Comparison of ENCODE assay signal across 2 cellular contexts in genomic region chr2:20496477-20496876, GRCh38.
A peak's percentile ranks its signal among the peaks of the same experiment; 100 is the strongest.
TF ChIP-seq lines count a peak whose summit lies in the region.

No MANE protein-coding gene starts in this region.

TF ChIP-seq in HepG2, 621 proteins besides CTCF, POLR2A, EP300 and RAD21 (continues in another document):
- peak; percentile 12; the same call in 1 of the 2 replicates for TF ChIP-seq HIC2 (CRISPR knock-in tag; IDR thresholded peaks at IDR 0.05; ENCODE audit: low read depth)
- TF ChIP-seq ZBTB38 (CRISPR knock-in tag; IDR thresholded peaks at IDR 0.05) = peak; percentile 41; the same call in 1 of the 2 replicates
- TF ChIP-seq ZNF605 (CRISPR knock-in tag; IDR thresholded peaks at IDR 0.05) = 0 out of 2 replicates have a peak, but pooled peaks have one; percentile 1
- TF ChIP-seq PITX1 (CRISPR knock-in tag; IDR thresholded peaks at IDR 0.05) = no peak
- TF ChIP-seq TBX3 (IDR thresholded peaks at IDR 0.05; ENCODE audit: borderline replicate concordance) = no peak
- TF ChIP-seq CSRNP1 (CRISPR knock-in tag; IDR thresholded peaks at IDR 0.05) = no peak
- no peak for TF ChIP-seq ZNF253 (CRISPR knock-in tag; IDR thresholded peaks at IDR 0.05; ENCODE audit: borderline replicate concordance)
- TF ChIP-seq SRF (IDR thresholded peaks at IDR 0.05; ENCODE audit: low read depth, low read length) = no peak
- TF ChIP-seq GZF1 (CRISPR knock-in tag; IDR thresholded peaks at IDR 0.05) = no peak
- peak; percentile 51 for TF ChIP-seq ZNF687 (CRISPR knock-in tag; IDR thresholded peaks at IDR 0.05)
- TF ChIP-seq JDP2 (CRISPR knock-in tag; IDR thresholded peaks at IDR 0.05; ENCODE audit: borderline replicate concordance) = no peak
- no peak for TF ChIP-seq NFATC3 (CRISPR knock-in tag; IDR thresholded peaks at IDR 0.05)
- TF ChIP-seq EHMT2 (IDR thresholded peaks at IDR 0.05; ENCODE audit: borderline replicate concordance, low read depth, low read length) = no peak
- TF ChIP-seq NR2F1 (CRISPR knock-in tag; IDR thresholded peaks at IDR 0.05) = no peak
- no peak for TF ChIP-seq HMGXB3 (CRISPR knock-in tag; IDR thresholded peaks at IDR 0.05; ENCODE audit: borderline replicate concordance)

TF ChIP-seq in neural cell, 6 proteins besides CTCF, POLR2A, EP300 and RAD21:
- TF ChIP-seq POLR2AphosphoS5 (IDR thresholded peaks at IDR 0.05) (peak; percentile 53), REST (IDR thresholded peaks at IDR 0.05; ENCODE audit: borderline replicate concordance) (no peak), SMC3 (conservative IDR thresholded peaks at IDR 0.05; ENCODE audit: poor library complexity) (no peak)
